Comparison of ENCODE assay signal across 8 cellular contexts in the genomic region with DNA sequence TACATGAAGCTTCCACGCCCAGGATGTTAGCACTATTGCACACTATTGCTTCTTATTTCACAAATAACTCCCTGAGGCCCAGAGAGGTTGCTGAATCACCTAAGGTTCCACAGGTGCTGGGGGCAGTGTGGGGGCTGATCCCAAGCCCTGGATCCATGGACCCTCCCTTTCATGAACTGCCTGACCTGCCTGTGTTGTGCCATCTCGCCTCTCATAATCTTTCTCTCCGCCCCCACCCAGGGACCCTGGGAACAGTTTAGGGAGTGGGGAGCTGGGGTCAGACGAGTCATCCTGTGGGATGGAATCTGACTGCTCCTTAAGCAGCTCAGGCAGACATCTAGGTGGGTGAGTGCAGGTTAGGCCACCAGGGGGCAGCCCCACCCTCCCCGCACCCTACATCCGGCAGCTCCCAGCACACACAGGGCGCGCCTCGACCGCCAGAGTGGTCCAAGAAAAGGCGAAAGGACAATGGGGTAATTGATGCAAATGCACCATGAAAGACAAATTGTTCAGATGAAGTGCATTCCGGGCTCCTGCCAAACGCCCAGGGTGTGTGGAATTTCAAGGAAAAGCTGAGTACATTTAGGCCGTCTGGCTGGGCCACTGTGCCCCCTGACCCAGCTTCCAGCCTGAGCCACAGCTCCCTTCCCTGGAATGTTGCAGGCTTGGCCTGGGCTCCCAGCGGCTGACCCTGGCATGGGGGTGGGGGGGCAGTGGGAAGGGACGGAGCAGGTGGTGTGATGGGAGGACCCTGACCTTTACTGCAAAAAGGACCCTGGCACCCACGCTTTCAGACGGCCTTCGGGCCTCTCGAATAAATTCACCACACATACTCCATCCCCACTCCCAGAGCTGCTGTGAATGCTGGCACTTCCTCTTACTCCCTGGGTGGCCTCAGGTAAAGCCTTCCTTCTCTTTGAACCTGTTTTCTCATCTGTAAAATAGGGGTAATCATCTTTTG. TPM values are rescaled to one million over a fixed set of nuclear protein-coding genes. Genes with fewer than 3 reads are reported as not detected.
DNase-seq lines count a peak whose midpoint lies in the region; ATAC-seq and TF ChIP-seq lines count a peak whose summit lies in the region.

No MANE protein-coding gene starts in this region.

- H3K27ac Mint-ChIP-seq in neural progenitor cell: no peak overlapping the region

- peak overlapping the region; percentile 18 for H3K4me2 ChIP-seq in neural progenitor cell

- H3K79me2 ChIP-seq in neural progenitor cell (ENCODE audit: low read depth): no peaks in the 10 kb centered on the region

- H2AFZ ChIP-seq in neural progenitor cell (replicated peaks): no peak overlapping the region

- H3K27me3 ChIP-seq in NT2/D1 (ENCODE audit: insufficient read depth, insufficient read length) (no peaks in the 10 kb centered on the region), neural progenitor cell (no peaks in the 10 kb centered on the region)

- DNase-seq in activated gamma-delta T cell treated with Interleukin-2 at 50 U/mL for 16 hours: peak; percentile 56
- no peak for DNase-seq in activated gamma-delta T cell (lab: John Stamatoyannopoulos, UW)
- DNase-seq in NT2/D1 (ENCODE audit: low read depth, low spot score): peak; percentile 94
- DNase-seq in activated T-helper 1 cell treated with Interleukin-2 at 50 U/mL for 16 hours (ENCODE audit: low read depth): peak; percentile 29
- DNase-seq in fibroblast of villous mesenchyme (ENCODE audit: low read depth): peak; percentile 80
- peak; percentile 88 for DNase-seq in neural progenitor cell (ENCODE audit: low spot score)

- H3K4me3 ChIP-seq in NT2/D1 (ENCODE audit: insufficient read length, low read depth) (no peak overlapping the region), fibroblast of villous mesenchyme (ENCODE audit: low read depth, low read length) (no peak overlapping the region), neural progenitor cell (no peak overlapping the region)

- H3K9me3 ChIP-seq in NT2/D1 (ENCODE audit: insufficient read depth, low read length) (no peaks in the 10 kb centered on the region), neural progenitor cell (ENCODE audit: low read depth) (no peaks in the 10 kb centered on the region)

- no peaks in the 10 kb centered on the region for H3K36me3 ChIP-seq in NT2/D1 (ENCODE audit: insufficient read depth, insufficient read length, low read length)
- no peaks in the 10 kb centered on the region for H3K36me3 ChIP-seq in neural progenitor cell

- peaks cover 38% of the 10 kb centered on the region for H3K4me1 Mint-ChIP-seq in neural progenitor cell

- peak; percentile 92 for TF ChIP-seq CTCF in fibroblast of villous mesenchyme (IDR thresholded peaks at IDR 0.05; ENCODE audit: insufficient read depth, low read depth, low read length)
- peak; percentile 85 for TF ChIP-seq CTCF in neural progenitor cell (IDR thresholded peaks at IDR 0.05)

- no peak overlapping the region for H3K4me3 Mint-ChIP-seq in neural progenitor cell

- H3K36me3 Mint-ChIP-seq in neural progenitor cell: no peaks in the 10 kb centered on the region

- H3K27ac ChIP-seq in neural progenitor cell (no peak overlapping the region), temporal lobe (ENCODE audit: low read depth, low read length) (peak overlapping the region; percentile 95)

- H3F3A ChIP-seq in neural progenitor cell (ENCODE audit: low read depth): peaks cover 9% of the 10 kb centered on the region

- no peaks in the 10 kb centered on the region for H4K20me1 ChIP-seq in neural progenitor cell (ENCODE audit: low read depth)

- H3K27me3 Mint-ChIP-seq in neural progenitor cell (ENCODE audit: insufficient read depth, low read depth): peaks cover 6% of the 10 kb centered on the region

- ATAC-seq in HG03196 (IDR thresholded peaks at IDR 0.05; ENCODE audit: unreplicated experiment): peak; percentile 78

- peaks cover 16% of the 10 kb centered on the region for H3K4me1 ChIP-seq in NT2/D1 (ENCODE audit: insufficient read depth, insufficient read length)
- peaks cover 21% of the 10 kb centered on the region for H3K4me1 ChIP-seq in neural progenitor cell

- H3K9ac ChIP-seq in NT2/D1 (ENCODE audit: insufficient read length, low read depth) (peak overlapping the region; percentile 37), neural progenitor cell (no peak overlapping the region)

- no peaks in the 10 kb centered on the region for H3K9me3 Mint-ChIP-seq in neural progenitor cell

RNA-seq across cellular contexts. Expression of a gene that starts 20.8 kb away (rescaled TPM):
- total RNA-seq in fibroblast of villous mesenchyme (65.1 and 70.0 TPM in 2 replicates), neural progenitor cell (ENCODE audit: low replicate concordance) (1.9 and 11.8 TPM in 2 replicates), temporal lobe (7.1 TPM)

RNA-seq across cellular contexts. Expression of a gene that starts 26.7 kb away (rescaled TPM):
- under 0.01 TPM in 1 of 2 replicates, not detected in the other for total RNA-seq in fibroblast of villous mesenchyme
- 0.43 and 1.3 TPM in 2 replicates for total RNA-seq in neural progenitor cell (ENCODE audit: low replicate concordance)
- total RNA-seq in temporal lobe: not detected

RNA-seq across cellular contexts. Expression of a gene that starts 49.1 kb away (rescaled TPM):
- not detected in 2 replicates for total RNA-seq in fibroblast of villous mesenchyme
- 0.34 TPM in 1 of 2 replicates, not detected in the other for total RNA-seq in neural progenitor cell (ENCODE audit: low replicate concordance)
- total RNA-seq in temporal lobe: not detected

RNA-seq across cellular contexts. Expression of a gene that starts 58.7 kb away (rescaled TPM):
- 931 and 941 TPM in 2 replicates for total RNA-seq in fibroblast of villous mesenchyme
- 2.5 and 4.1 TPM in 2 replicates for total RNA-seq in neural progenitor cell (ENCODE audit: low replicate concordance)
- total RNA-seq in temporal lobe: 23.1 TPM
